Comparison of ENCODE assay signal across 19 cellular contexts in the genomic region with DNA sequence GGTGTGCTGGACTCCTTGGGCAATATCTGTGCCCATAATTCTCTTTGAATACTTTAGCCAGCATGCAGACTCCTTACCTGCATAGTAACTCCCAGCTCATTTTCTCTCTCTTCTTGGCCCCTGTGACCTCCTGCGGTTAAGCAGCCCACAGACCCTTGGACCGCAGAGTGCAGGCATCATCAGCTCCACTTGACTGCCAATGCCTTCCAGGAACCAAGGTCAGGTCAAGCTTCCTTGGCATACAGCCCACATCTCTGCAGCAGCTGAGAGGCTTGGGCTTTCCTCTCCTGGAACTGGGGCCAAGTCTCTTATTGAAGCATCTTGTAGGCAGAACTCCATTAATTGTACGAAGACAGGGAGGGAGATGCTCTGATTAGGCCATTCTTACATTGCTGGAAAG.
"Had no signal": no experiment of that assay in that cellular context is flagged by ENCODE, and none has a peak within 500 bp of the region (broad histone marks: within the 10 kb centered on the region; RNA-seq: fewer than 3 reads in every experiment).

No MANE protein-coding gene starts in this region.

- DNase-seq: activated CD4-positive, alpha-beta memory T cell treated with anti-CD3 and anti-CD28 coated beads for 36 hours; activated CD8-positive, alpha-beta memory T cell treated with anti-CD3 and anti-CD28 coated beads, Interleukin-2, amount 10 ng/mL, durations not matched to agents 7 days and 5 days; cerebellar nuclear complex; effector CD4-positive, alpha-beta T cell; gastrocnemius medialis; heart left ventricle; left ventricle myocardium superior; mesenchymal stem cell; natural killer cell; pancreas; stimulated activated CD4-positive, alpha-beta T cell treated with anti-CD3 and anti-CD28 coated beads, Interleukin-2, amount 100 ng/mL, for 24 hours; stimulated activated naive CD8-positive, alpha-beta T cell treated with anti-CD3 and anti-CD28 coated beads, Interleukin-15, Interleukin-2, amounts not matched to agents 100 U/mL and 50 U/mL, for 24 hours; substantia nigra; T-helper 2 cell; tibial artery; uterus had no signal

- H3K4me3 ChIP-seq: gastrocnemius medialis, heart left ventricle, pancreas, tibial artery, uterus had no signal

- H3K4me1 ChIP-seq: gastrocnemius medialis, heart left ventricle, pancreas, uterus had no signal

- H3K9me3 ChIP-seq: gastrocnemius medialis, heart left ventricle, neutrophil, pancreas, tibial artery, uterus had no signal

- FAIRE-seq: bronchial epithelial cell, pancreas had no signal

- H3K27ac ChIP-seq: gastrocnemius medialis, heart left ventricle, neutrophil, pancreas, tibial artery, uterus had no signal

- H3K27me3 ChIP-seq: gastrocnemius medialis, heart left ventricle, neutrophil, pancreas, tibial artery, uterus had no signal

- ATAC-seq: activated CD8-positive, alpha-beta memory T cell treated with anti-CD3 and anti-CD28 coated beads, Interleukin-2, amount 10 ng/mL, durations not matched to agents 7 days and 5 days; esophagus mucosa; gastrocnemius medialis; heart left ventricle; left ventricle myocardium superior; natural killer cell; pancreas; stimulated activated naive CD8-positive, alpha-beta T cell treated with anti-CD3 and anti-CD28 coated beads, Interleukin-15, Interleukin-2, amounts not matched to agents 100 U/mL and 50 U/mL, for 24 hours had no signal

- H3K36me3 ChIP-seq: gastrocnemius medialis, heart left ventricle, neutrophil, pancreas, tibial artery, uterus had no signal
